Comparison of ENCODE assay signal across 8 cellular contexts in genomic region chr12:124568431-124569374, GRCh38. TPM values are rescaled to one million over a fixed set of nuclear protein-coding genes. Genes with fewer than 3 reads are reported as not detected.
DNase-seq lines count a peak whose midpoint lies in the region; ATAC-seq and TF ChIP-seq lines count a peak whose summit lies in the region.

No MANE protein-coding gene starts in this region.

- H3K9me3 ChIP-seq in left lung: no peaks in the 10 kb centered on the region

- CTCF ChIA-PET in RWPE1 (lab: Yijun Ruan, JAX): interaction anchor here (0.6 to 1.1 kb wide), 4 partner anchors 54 to 203 kb away, joined by 4 to 5 read pairs (median 4); no protein-coding TSS in a partner anchor

- peak; percentile 13 for DNase-seq in T-helper 2 cell treated with Interferon-gamma antibody and Interleukin-4, amounts not matched to agents 5 μg/mL and 100 μg/mL, for 36 hours (ENCODE audit: low spot score)
- DNase-seq in T-helper 2 cell (no peak), HK-2 (ENCODE audit: unreplicated experiment) (peak; percentile 68), RWPE1 (ENCODE audit: low spot score) (no peak), dedifferentiated amniotic fluid mesenchymal stem cell (ENCODE audit: extremely low spot score) (peak; percentile 80), left lung (peak; percentile 84 to 86), NCI-H774 (lab: John Stamatoyannopoulos, UW) (no peak)
- DNase-seq in stimulated activated naive B cell treated with anti-CD40 and anti-IgM and Interleukin-4, amounts not matched to agents 10 μg/mL and 1 μg/mL and 100 μg/mL, for 72 hours: peak; percentile 86

- TF ChIP-seq CTCF in RWPE1 (conservative IDR thresholded peaks at IDR 0.05; ENCODE audit: low read depth): 0 out of 2 replicates have a peak, but pooled peaks have one; percentile 6
- peak; percentile 10 to 20 for TF ChIP-seq CTCF in left lung (IDR thresholded peaks at IDR 0.05)

- no peaks in the 10 kb centered on the region for H3K27me3 Mint-ChIP-seq in T-helper 2 cell treated with Interferon-gamma antibody and Interleukin-4, amounts not matched to agents 5 μg/mL and 100 μg/mL, for 36 hours (ENCODE audit: low read depth)
- H3K27me3 Mint-ChIP-seq in stimulated activated naive B cell treated with anti-CD40 and anti-IgM and Interleukin-4, amounts not matched to agents 10 μg/mL and 1 μg/mL and 100 μg/mL, for 72 hours: no peaks in the 10 kb centered on the region

- H3K27me3 ChIP-seq in left lung: no peaks in the 10 kb centered on the region

- ATAC-seq in left lung: peak; percentile 70
- ATAC-seq in stimulated activated naive B cell treated with anti-CD40 and anti-IgM and Interleukin-4, amounts not matched to agents 10 μg/mL and 1 μg/mL and 100 μg/mL, for 72 hours (replicated peaks): peak; percentile 58 to 63

- no peaks in the 10 kb centered on the region for H3K36me3 Mint-ChIP-seq in T-helper 2 cell treated with Interferon-gamma antibody and Interleukin-4, amounts not matched to agents 5 μg/mL and 100 μg/mL, for 36 hours (ENCODE audit: low read depth)
- H3K36me3 Mint-ChIP-seq in stimulated activated naive B cell treated with anti-CD40 and anti-IgM and Interleukin-4, amounts not matched to agents 10 μg/mL and 1 μg/mL and 100 μg/mL, for 72 hours: peaks cover 0 to 2% of the 10 kb centered on the region in 2 donors

- H3K9me3 Mint-ChIP-seq in T-helper 2 cell treated with Interferon-gamma antibody and Interleukin-4, amounts not matched to agents 5 μg/mL and 100 μg/mL, for 36 hours: no peaks in the 10 kb centered on the region
- H3K9me3 Mint-ChIP-seq in stimulated activated naive B cell treated with anti-CD40 and anti-IgM and Interleukin-4, amounts not matched to agents 10 μg/mL and 1 μg/mL and 100 μg/mL, for 72 hours: no peaks in the 10 kb centered on the region

- peak overlapping the region; percentile 94 for H3K27ac ChIP-seq in RWPE1
- H3K27ac ChIP-seq in left lung: peak overlapping the region; percentile 77 to 82

- H3K27ac Mint-ChIP-seq in T-helper 2 cell treated with Interferon-gamma antibody and Interleukin-4, amounts not matched to agents 5 μg/mL and 100 μg/mL, for 36 hours: no peak overlapping the region
- peak overlapping the region; percentile 96 for H3K27ac Mint-ChIP-seq in stimulated activated naive B cell treated with anti-CD40 and anti-IgM and Interleukin-4, amounts not matched to agents 10 μg/mL and 1 μg/mL and 100 μg/mL, for 72 hours

- H3K4me1 Mint-ChIP-seq in T-helper 2 cell treated with Interferon-gamma antibody and Interleukin-4, amounts not matched to agents 5 μg/mL and 100 μg/mL, for 36 hours (ENCODE audit: low read depth): peaks cover 11% of the 10 kb centered on the region
- H3K4me1 Mint-ChIP-seq in stimulated activated naive B cell treated with anti-CD40 and anti-IgM and Interleukin-4, amounts not matched to agents 10 μg/mL and 1 μg/mL and 100 μg/mL, for 72 hours: peaks cover 24 to 55% of the 10 kb centered on the region in 2 donors

- POLR2A ChIA-PET in RWPE1 (lab: Yijun Ruan, JAX; ENCODE audit: low non-redundant PET): interaction anchor here (1.2 kb wide), 1 partner anchor 19 kb away, joined by 14 read pairs; no protein-coding TSS in a partner anchor

- H3K4me1 ChIP-seq in left lung: peaks cover 26 to 54% of the 10 kb centered on the region in 2 donors

- H3K4me3 ChIP-seq in left lung: no peak overlapping the region

- no peaks in the 10 kb centered on the region for H3K36me3 ChIP-seq in left lung

- intact Hi-C loops in left lung (cut with DNase I): loop anchor here in 1 of 2 donors (5.0 kb wide), 1 partner anchor 199 kb away; no protein-coding TSS in a partner anchor

- H3K4me3 Mint-ChIP-seq in T-helper 2 cell treated with Interferon-gamma antibody and Interleukin-4, amounts not matched to agents 5 μg/mL and 100 μg/mL, for 36 hours: peak overlapping the region; percentile 43
- H3K4me3 Mint-ChIP-seq in stimulated activated naive B cell treated with anti-CD40 and anti-IgM and Interleukin-4, amounts not matched to agents 10 μg/mL and 1 μg/mL and 100 μg/mL, for 72 hours: peak overlapping the region; percentile 89 to 90

RNA-seq across cellular contexts. Expression of gene NCOR2, which starts 1.3 kb away (rescaled TPM):
- total RNA-seq in left lung: 100 to 1,000 TPM; 289 to 331 TPM

Comparison
In these comparisons a context has a peak if more than half of its experiments do, and no peak if none do; other contexts are left out.
1. DNase-seq: peak in T-helper 2 cell treated with Interferon-gamma antibody and Interleukin-4, amounts not matched to agents 5 μg/mL and 100 μg/mL, for 36 hours (single experiment), HK-2 (single experiment), dedifferentiated amniotic fluid mesenchymal stem cell (single experiment), left lung (2 of 2) and stimulated activated naive B cell treated with anti-CD40 and anti-IgM and Interleukin-4, amounts not matched to agents 10 μg/mL and 1 μg/mL and 100 μg/mL, for 72 hours (single experiment); none in T-helper 2 cell (0 of 5), RWPE1 (single experiment) and NCI-H774 (single experiment).